In genomic region chr10:59904431-59905065, GRCh38 we compare ENCODE assay signal across 8 cellular contexts. TPM values are rescaled to one million over a fixed set of nuclear protein-coding genes. Genes with fewer than 3 reads are reported as not detected.
DNase-seq lines count a peak whose midpoint lies in the region; ATAC-seq and TF ChIP-seq lines count a peak whose summit lies in the region.

No MANE protein-coding gene starts in this region.

- H3K27ac Mint-ChIP-seq in CD4-positive, alpha-beta T cell, result peak overlapping the region; percentile 75
- H3K27ac Mint-ChIP-seq in endodermal cell, result no peak overlapping the region

- peak overlapping the region; percentile 85 for H3K4me2 ChIP-seq in OCI-LY1 (ENCODE audit: low read length)

- POLR2A ChIA-PET in CD4-positive, alpha-beta T cell (lab: Charles Lee), result interaction anchor here (0.8 kb wide), 1 partner anchor 31 kb away, joined by 3 read pairs; no protein-coding TSS in a partner anchor

- H3K9ac ChIP-seq in OCI-LY1 (ENCODE audit: low read length) (peak overlapping the region; percentile 88), endodermal cell (ENCODE audit: extremely low read depth, low read length, poor library complexity, severe bottlenecking) (peak overlapping the region; percentile 83)

- no peaks in the 10 kb centered on the region for H3K9me3 ChIP-seq in CD4-positive, alpha-beta T cell (ENCODE audit: control insufficient read depth, low read length)
- H3K9me3 ChIP-seq in OCI-LY1 (ENCODE audit: low read length), result no peaks in the 10 kb centered on the region
- H3K9me3 ChIP-seq in endodermal cell (ENCODE audit: control insufficient read depth, low read length), result no peaks in the 10 kb centered on the region
- H3K9me3 ChIP-seq in neuron (ENCODE audit: low read length), result no peaks in the 10 kb centered on the region

- DNase-seq in CD4-positive, alpha-beta T cell, result no peak
- DNase-seq in endodermal cell, result peak; percentile 61
- no peak for DNase-seq in NCI-H1436 treated with DMSO at 0.1 percent for 48 hours (lab: John Stamatoyannopoulos, UW)
- DNase-seq in HuH-7.5 (ENCODE audit: low spot score), result no peak
- DNase-seq in dedifferentiated amniotic fluid mesenchymal stem cell (ENCODE audit: extremely low spot score), result no peak

- H3K9me3 Mint-ChIP-seq in CD4-positive, alpha-beta T cell, result no peaks in the 10 kb centered on the region
- H3K9me3 Mint-ChIP-seq in endodermal cell, result no peaks in the 10 kb centered on the region

- CTCF ChIA-PET in CD4-positive, alpha-beta T cell (lab: Charles Lee), result interaction anchor here (0.9 to 2.3 kb wide), 2 partner anchors 39 to 74 kb away, joined by 5 to 8 read pairs; no protein-coding TSS in a partner anchor

- no peak for ATAC-seq in CD4-positive, alpha-beta T cell (ENCODE audit: poor library complexity)
- no peak for ATAC-seq in HG02840 (IDR thresholded peaks at IDR 0.05; ENCODE audit: low FRiP score, unreplicated experiment)

- H3K27ac ChIP-seq in CD4-positive, alpha-beta T cell (ENCODE audit: low read depth, low read length), result no peak overlapping the region
- H3K27ac ChIP-seq in OCI-LY1 (ENCODE audit: low read depth, low read length, poor library complexity, severe bottlenecking) (peak overlapping the region; percentile 81), endodermal cell (ENCODE audit: low read depth, low read length) (no peak overlapping the region)

- peaks cover 80% of the 10 kb centered on the region for H3K4me1 Mint-ChIP-seq in CD4-positive, alpha-beta T cell (ENCODE audit: low read depth)
- peaks cover 48% of the 10 kb centered on the region for H3K4me1 Mint-ChIP-seq in endodermal cell

- H3K36me3 Mint-ChIP-seq in CD4-positive, alpha-beta T cell (ENCODE audit: low read depth), result peaks cover 22% of the 10 kb centered on the region
- no peaks in the 10 kb centered on the region for H3K36me3 Mint-ChIP-seq in endodermal cell (ENCODE audit: low read depth)

- H3F3A ChIP-seq in OCI-LY1 (ENCODE audit: insufficient read depth, low read length), result no peaks in the 10 kb centered on the region

- peaks cover 76% of the 10 kb centered on the region for H3K4me1 ChIP-seq in OCI-LY1 (ENCODE audit: insufficient read depth, low read length, severe bottlenecking)
- peaks cover 16% of the 10 kb centered on the region for H3K4me1 ChIP-seq in endodermal cell (ENCODE audit: control insufficient read depth, insufficient read depth, low read length)
- H3K4me1 ChIP-seq in neuron (ENCODE audit: insufficient read depth, low read length), result peaks cover 27% of the 10 kb centered on the region

- no peaks in the 10 kb centered on the region for H3K27me3 Mint-ChIP-seq in CD4-positive, alpha-beta T cell
- H3K27me3 Mint-ChIP-seq in endodermal cell (ENCODE audit: insufficient read depth), result no peaks in the 10 kb centered on the region

- no peaks in the 10 kb centered on the region for H4K20me1 ChIP-seq in OCI-LY1 (ENCODE audit: insufficient read depth, low read length)

- TF ChIP-seq CTCF in CD4-positive, alpha-beta T cell (IDR thresholded peaks at IDR 0.05), result no peak
- TF ChIP-seq CTCF in OCI-LY1 (IDR thresholded peaks at IDR 0.05; ENCODE audit: low read length) (no peak), endodermal cell (conservative IDR thresholded peaks at IDR 0.05) (no peak)

- H3K27me3 ChIP-seq in CD4-positive, alpha-beta T cell (ENCODE audit: control insufficient read depth, insufficient read depth, low read length), result no peaks in the 10 kb centered on the region
- H3K27me3 ChIP-seq in OCI-LY1 (ENCODE audit: insufficient read depth, low read length), result no peaks in the 10 kb centered on the region
- no peaks in the 10 kb centered on the region for H3K27me3 ChIP-seq in endodermal cell (ENCODE audit: control insufficient read depth, insufficient read depth, low read length, poor library complexity, severe bottlenecking)
- no peaks in the 10 kb centered on the region for H3K27me3 ChIP-seq in neuron (ENCODE audit: insufficient read depth, low read length)

- peaks cover 64% of the 10 kb centered on the region for H3K79me2 ChIP-seq in OCI-LY1 (ENCODE audit: insufficient read depth, low read length)

- H3K9me2 ChIP-seq in OCI-LY1 (ENCODE audit: low read depth, low read length), result no peaks in the 10 kb centered on the region

- peak overlapping the region; percentile 91 for H3K4me3 Mint-ChIP-seq in CD4-positive, alpha-beta T cell
- H3K4me3 Mint-ChIP-seq in endodermal cell, result peak overlapping the region; percentile 93

- WGBS in endodermal cell (ENCODE audit: insufficient coverage in 1 of 2, insufficient read length in 1 of 2), 2 experiments, result 25 to 28% methylated on average over 5 to 7 of the region's 7 CpGs

- H3K4me3 ChIP-seq in OCI-LY1 (ENCODE audit: low read depth, low read length, poor library complexity, severe bottlenecking), result peak overlapping the region; percentile 87
- H3K4me3 ChIP-seq in endodermal cell (ENCODE audit: low read length), result peak overlapping the region; percentile 88
- peak overlapping the region; percentile 97 for H3K4me3 ChIP-seq in neuron (ENCODE audit: low read length)

- H3K36me3 ChIP-seq in OCI-LY1 (ENCODE audit: insufficient read depth, low read length), result peaks cover 26% of the 10 kb centered on the region
- no peaks in the 10 kb centered on the region for H3K36me3 ChIP-seq in endodermal cell (ENCODE audit: control insufficient read depth, insufficient read depth, low read length)
- H3K36me3 ChIP-seq in neuron (ENCODE audit: insufficient read depth, low read length), result peaks cover 3% of the 10 kb centered on the region

- intact Hi-C loops in CD4-positive, alpha-beta T cell (cut with DNase I, micrococcal nuclease), result loop anchor here (5.0 to 10.0 kb wide), 5 partner anchors 37 to 1990 kb away; partner anchors contain the start of genes CDK1 (in 2 of the 2), CISD1 (in 1 of the 2) and IPMK (in 1 of the 2)

- no peak overlapping the region for H2AFZ ChIP-seq in OCI-LY1 (ENCODE audit: low read length)
- H2AFZ ChIP-seq in neuron (ENCODE audit: low read depth, low read length), result no peak overlapping the region

RNA-seq across cellular contexts. Expression of gene CCDC6, which starts 1.8 kb away (rescaled TPM):
- 10 to 100 TPM; 21.6 to 22.1 TPM for total RNA-seq in CD4-positive, alpha-beta T cell
- total RNA-seq in endodermal cell, result 10 to 100 TPM; 29.3 to 30.4 TPM
- 28.3 TPM for polyA plus RNA-seq in endodermal cell (2013, experiment 1 of 2)
- 27.9 TPM for polyA plus RNA-seq in endodermal cell (2013, experiment 2 of 2)
